In the genomic region with DNA sequence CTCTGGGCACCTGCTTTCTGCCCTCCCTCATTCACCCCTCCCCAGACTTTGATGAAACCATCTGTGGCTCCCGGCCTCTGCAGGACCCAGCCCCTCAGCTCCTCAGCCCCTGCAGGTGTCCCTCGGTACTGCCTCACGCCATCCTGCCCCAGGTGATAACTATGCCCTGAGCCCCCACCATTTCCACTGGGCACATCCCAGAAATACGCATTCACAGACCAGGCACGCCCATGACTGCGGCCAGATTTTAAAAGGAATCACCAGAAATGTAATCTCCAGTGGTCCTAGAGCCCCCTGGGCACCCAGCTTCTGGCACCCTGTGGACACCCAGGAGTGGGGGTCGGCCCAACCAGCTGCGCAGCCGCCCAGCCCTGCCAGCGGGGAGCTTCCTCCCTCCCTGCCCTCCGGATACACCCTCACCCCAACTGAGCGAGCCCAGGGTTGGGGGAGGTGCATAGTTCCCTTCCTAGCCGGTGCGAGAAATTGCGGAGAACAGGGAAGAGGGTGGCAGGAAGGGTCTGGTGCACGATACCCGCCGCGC, we compare ENCODE assay signal across 9 cellular contexts. TPM values are rescaled to one million over a fixed set of nuclear protein-coding genes. Genes with fewer than 3 reads are reported as not detected.
DNase-seq lines count a peak whose midpoint lies in the region; ATAC-seq and TF ChIP-seq lines count a peak whose summit lies in the region.
"Had no signal": no experiment of that assay in that cellular context is flagged by ENCODE, and none has a peak within 500 bp of the region (broad histone marks: within the 10 kb centered on the region; RNA-seq: fewer than 3 reads in every experiment).

No MANE protein-coding gene starts in this region.

- DNase-seq in NCI-H2196 (lab: John Stamatoyannopoulos, UW; ENCODE audit: unreplicated experiment) (peak; percentile 45), NCI-H2196 treated with DMSO at 0.1 percent for 48 hours (lab: John Stamatoyannopoulos, UW; ENCODE audit: unreplicated experiment) (no peak), NCI-H345 treated with DMSO at 0.1 percent for 48 hours (lab: John Stamatoyannopoulos, UW; ENCODE audit: unreplicated experiment) (peak; percentile 63), cardiac fibroblast (ENCODE audit: low read depth in 2 of 2) (no peak), ureter (ENCODE audit: low spot score) (no peak), ovary (no peak)
- peak; percentile 42 for DNase-seq in stimulated activated CD4-positive, alpha-beta T cell treated with anti-CD3 and anti-CD28 coated beads, Interleukin-15, amount 100 ng/mL, for 24 hours

- no peak overlapping the region for H3K4me3 ChIP-seq in cardiac fibroblast (replicated peaks in 1 of 2; ENCODE audit: low read depth in 2 of 2, low read length in 2 of 2)
- H3K4me3 ChIP-seq in ovary: no peak overlapping the region
- H3K4me3 ChIP-seq: psoas muscle had no signal

- no peak for TF ChIP-seq POLR2A in ovary (IDR thresholded peaks at IDR 0.05)

- no peaks in the 10 kb centered on the region for H3K36me3 ChIP-seq in ovary

- H3K27me3 ChIP-seq in ovary: peaks cover 5% of the 10 kb centered on the region

- intact Hi-C loops in ovary (cut with DNase I): no loop called here

- WGBS in ovary, 3 donors: 2 to 3% (median 3%) methylated on average over 18 to 19 of the region's 19 CpGs

- no peak for TF ChIP-seq EP300 in ovary (IDR thresholded peaks at IDR 0.05)

- H3K4me1 ChIP-seq in ovary (ENCODE audit: insufficient read depth): no peaks in the 10 kb centered on the region
- H3K4me1 ChIP-seq: psoas muscle had no signal

- no peaks in the 10 kb centered on the region for H3K9me3 ChIP-seq in ovary
- H3K9me3 ChIP-seq: psoas muscle had no signal

- ATAC-seq in HG03039 (IDR thresholded peaks at IDR 0.05; ENCODE audit: unreplicated experiment): no peak
- ATAC-seq: psoas muscle had no signal

- no peak overlapping the region for H3K27ac ChIP-seq in ovary
- H3K27ac ChIP-seq: psoas muscle had no signal

- peak; percentile 20 for TF ChIP-seq CTCF in cardiac fibroblast (IDR thresholded peaks at IDR 0.05; ENCODE audit: low read depth, low read length)
- no peak for TF ChIP-seq CTCF in ovary (IDR thresholded peaks at IDR 0.05)

RNA-seq across cellular contexts. Expression of a gene that starts 0.6 kb away (rescaled TPM):
- total RNA-seq in ureter (not detected), ovary (under 1 TPM in 2 of 7 donors, not detected in 5; 0.12 to 0.23 TPM)
- under 1 TPM; 0.05 TPM for polyA plus RNA-seq in ovary

Comparison
In these comparisons a context has a peak if more than half of its experiments do, and no peak if none do; other contexts are left out.
1. DNase-seq: peak in NCI-H2196 (single experiment), NCI-H345 treated with DMSO at 0.1 percent for 48 hours (single experiment) and stimulated activated CD4-positive, alpha-beta T cell treated with anti-CD3 and anti-CD28 coated beads, Interleukin-15, amount 100 ng/mL, for 24 hours (single experiment); none in NCI-H2196 treated with DMSO at 0.1 percent for 48 hours (single experiment), cardiac fibroblast (0 of 2), ureter (single experiment) and ovary (0 of 5).